Comparison of ENCODE assay signal across 8 cellular contexts in genomic region chrX:2610246-2611170, GRCh38.
A peak's percentile ranks its signal among the peaks of the same experiment; 100 is the strongest.
DNase-seq lines count a peak whose midpoint lies in the region; ATAC-seq, FAIRE-seq and TF ChIP-seq lines count a peak whose summit lies in the region.

No MANE protein-coding gene starts in this region.

- ATAC-seq in HG02642 (IDR thresholded peaks at IDR 0.05; ENCODE audit: poor library complexity, unreplicated experiment) (no peak), GM18873 (IDR thresholded peaks at IDR 0.05; ENCODE audit: low FRiP score, unreplicated experiment) (no peak)

- H3K27me3 ChIP-seq in HUES64 (ENCODE audit: insufficient read depth, low read length) = peaks cover 9% of the 10 kb centered on the region; the same call in 1 of the 2 replicates
- no peaks in the 10 kb centered on the region for H3K27me3 ChIP-seq in bronchial epithelial cell (ENCODE audit: control insufficient read depth, insufficient read depth, low read length)
- no peaks in the 10 kb centered on the region for H3K27me3 ChIP-seq in mucosa of stomach (ENCODE audit: control insufficient read depth, insufficient read depth, low read length)

- H3K4me3 ChIP-seq in HUES64 (ENCODE audit: low read length) (peak overlapping the region; percentile 92), bronchial epithelial cell (ENCODE audit: low read depth, low read length) (peak overlapping the region; percentile 81), mucosa of stomach (ENCODE audit: low read length) (no peak overlapping the region)

- H3K9ac ChIP-seq in HUES64 (ENCODE audit: low read depth, low read length) (peak overlapping the region; percentile 68; the same call in 1 of the 2 replicates), mucosa of stomach (ENCODE audit: low read length) (peak overlapping the region; percentile 0)

- 25% methylated on average over 10 of the region's 10 CpGs for WGBS in HUES64

- H3K9me3 ChIP-seq in HUES64 (ENCODE audit: insufficient read depth, low read depth, low read length) (no peaks in the 10 kb centered on the region), mucosa of stomach (ENCODE audit: control insufficient read depth, low read length) (no peaks in the 10 kb centered on the region)

- FAIRE-seq in bronchial epithelial cell (lab: Jason Lieb, UNC) = no peak

- peaks cover 8% of the 10 kb centered on the region; the same call in 1 of the 2 replicates for H3K4me1 ChIP-seq in HUES64 (ENCODE audit: insufficient read depth, low read length)
- H3K4me1 ChIP-seq in mucosa of stomach (ENCODE audit: control insufficient read depth, insufficient read depth, low read length) = peaks cover 10% of the 10 kb centered on the region

- peak; percentile 16 for DNase-seq in AG08395 (ENCODE audit: low spot score)
- DNase-seq in bronchial epithelial cell (ENCODE audit: low read depth) = peak; percentile 12
- DNase-seq in NCI-H1436 (lab: John Stamatoyannopoulos, UW) = no peak
- no peak for DNase-seq in C1 segment of cervical spinal cord (lab: John Stamatoyannopoulos, UW)

- H3K36me3 ChIP-seq in HUES64 (ENCODE audit: insufficient read depth, low read length) (peaks cover 30% of the 10 kb centered on the region), bronchial epithelial cell (ENCODE audit: control insufficient read depth, insufficient read depth, low read length) (no peaks in the 10 kb centered on the region), mucosa of stomach (ENCODE audit: control insufficient read depth, insufficient read depth, low read length) (no peaks in the 10 kb centered on the region)

- H3K27ac ChIP-seq in HUES64 (ENCODE audit: low read depth, low read length) = no peak overlapping the region

- TF ChIP-seq CTCF in bronchial epithelial cell (IDR thresholded peaks at IDR 0.05; ENCODE audit: insufficient read depth, low read length, severe bottlenecking) = no peak

Comparison
In these comparisons a context has a peak if more than half of its experiments do, and no peak if none do; other contexts are left out.
1. DNase-seq: peak in AG08395 (single experiment) and bronchial epithelial cell (single experiment); none in NCI-H1436 (single experiment) and C1 segment of cervical spinal cord (0 of 14).